In the genomic region with DNA sequence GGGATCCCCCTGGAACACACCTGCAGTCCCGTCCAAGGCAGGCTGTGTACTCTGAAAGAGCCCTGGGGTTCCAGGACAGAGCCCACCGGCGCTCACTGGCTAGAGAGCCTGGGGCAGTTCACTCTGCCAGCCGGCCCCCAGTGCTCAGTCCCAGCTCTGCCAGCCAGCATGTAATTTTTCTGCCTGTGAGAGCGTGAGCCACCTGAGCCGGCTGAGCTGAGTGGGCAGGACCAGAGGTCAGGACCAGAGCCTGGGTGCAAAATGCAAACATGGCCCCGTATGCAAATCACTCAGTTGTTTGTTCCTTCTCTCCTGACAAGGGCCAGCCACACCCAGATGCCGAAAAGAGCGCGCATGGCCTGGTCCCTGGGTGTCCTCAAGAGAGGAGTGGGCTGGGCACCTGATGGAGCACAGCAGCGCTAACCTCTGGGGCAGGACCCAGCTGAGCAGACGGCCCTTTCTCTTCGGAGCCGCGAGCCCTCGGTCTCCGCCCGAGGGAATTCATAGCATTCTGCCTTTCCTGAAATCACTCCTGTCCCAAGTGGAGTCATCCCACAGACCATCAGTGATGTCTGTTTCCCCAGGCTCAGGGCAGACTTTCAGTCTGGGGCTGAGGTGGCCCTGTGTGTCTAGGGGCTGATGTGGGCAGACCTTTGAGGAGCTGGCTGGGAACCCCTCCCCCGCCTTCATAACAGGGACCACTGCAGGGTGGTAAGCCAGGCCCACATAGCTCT, we compare ENCODE assay signal across 1 cellular context.
TF ChIP-seq lines count a peak whose summit lies in the region.

No MANE protein-coding gene starts in this region.

TF ChIP-seq in HepG2, 621 proteins besides CTCF, POLR2A, EP300 and RAD21 (continued from another document and continues in another):
- TF ChIP-seq, protein P1, sequence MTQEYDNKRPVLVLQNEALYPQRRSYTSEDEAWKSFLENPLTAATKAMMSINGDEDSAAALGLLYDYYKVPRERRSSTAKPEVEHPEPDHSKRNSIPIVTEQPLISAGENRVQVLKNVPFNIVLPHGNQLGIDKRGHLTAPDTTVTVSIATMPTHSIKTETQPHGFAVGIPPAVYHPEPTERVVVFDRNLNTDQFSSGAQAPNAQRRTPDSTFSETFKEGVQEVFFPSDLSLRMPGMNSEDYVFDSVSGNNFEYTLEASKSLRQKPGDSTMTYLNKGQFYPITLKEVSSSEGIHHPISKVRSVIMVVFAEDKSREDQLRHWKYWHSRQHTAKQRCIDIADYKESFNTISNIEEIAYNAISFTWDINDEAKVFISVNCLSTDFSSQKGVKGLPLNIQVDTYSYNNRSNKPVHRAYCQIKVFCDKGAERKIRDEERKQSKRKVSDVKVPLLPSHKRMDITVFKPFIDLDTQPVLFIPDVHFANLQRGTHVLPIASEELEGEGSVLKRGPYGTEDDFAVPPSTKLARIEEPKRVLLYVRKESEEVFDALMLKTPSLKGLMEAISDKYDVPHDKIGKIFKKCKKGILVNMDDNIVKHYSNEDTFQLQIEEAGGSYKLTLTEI (CRISPR knock-in tag; conservative IDR thresholded peaks at IDR 0.05): no peak
- TF ChIP-seq, protein P2, sequence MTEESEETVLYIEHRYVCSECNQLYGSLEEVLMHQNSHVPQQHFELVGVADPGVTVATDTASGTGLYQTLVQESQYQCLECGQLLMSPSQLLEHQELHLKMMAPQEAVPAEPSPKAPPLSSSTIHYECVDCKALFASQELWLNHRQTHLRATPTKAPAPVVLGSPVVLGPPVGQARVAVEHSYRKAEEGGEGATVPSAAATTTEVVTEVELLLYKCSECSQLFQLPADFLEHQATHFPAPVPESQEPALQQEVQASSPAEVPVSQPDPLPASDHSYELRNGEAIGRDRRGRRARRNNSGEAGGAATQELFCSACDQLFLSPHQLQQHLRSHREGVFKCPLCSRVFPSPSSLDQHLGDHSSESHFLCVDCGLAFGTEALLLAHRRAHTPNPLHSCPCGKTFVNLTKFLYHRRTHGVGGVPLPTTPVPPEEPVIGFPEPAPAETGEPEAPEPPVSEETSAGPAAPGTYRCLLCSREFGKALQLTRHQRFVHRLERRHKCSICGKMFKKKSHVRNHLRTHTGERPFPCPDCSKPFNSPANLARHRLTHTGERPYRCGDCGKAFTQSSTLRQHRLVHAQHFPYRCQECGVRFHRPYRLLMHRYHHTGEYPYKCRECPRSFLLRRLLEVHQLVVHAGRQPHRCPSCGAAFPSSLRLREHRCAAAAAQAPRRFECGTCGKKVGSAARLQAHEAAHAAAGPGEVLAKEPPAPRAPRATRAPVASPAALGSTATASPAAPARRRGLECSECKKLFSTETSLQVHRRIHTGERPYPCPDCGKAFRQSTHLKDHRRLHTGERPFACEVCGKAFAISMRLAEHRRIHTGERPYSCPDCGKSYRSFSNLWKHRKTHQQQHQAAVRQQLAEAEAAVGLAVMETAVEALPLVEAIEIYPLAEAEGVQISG (CRISPR knock-in tag; IDR thresholded peaks at IDR 0.05): no peak
- TF ChIP-seq HMG20B (CRISPR knock-in tag; conservative IDR thresholded peaks at IDR 0.05) (no peak), KMT2A (CRISPR knock-in tag; IDR thresholded peaks at IDR 0.05) (no peak), ZNF780A (CRISPR knock-in tag; IDR thresholded peaks at IDR 0.05) (no peak), SMAD1 (CRISPR knock-in tag; IDR thresholded peaks at IDR 0.05; ENCODE audit: borderline replicate concordance, low read depth) (no peak), MEF2D (CRISPR knock-in tag; IDR thresholded peaks at IDR 0.05) (no peak), JARID2 (CRISPR knock-in tag; IDR thresholded peaks at IDR 0.05; ENCODE audit: insufficient replicate concordance) (no peak), SALL2 (CRISPR knock-in tag; IDR thresholded peaks at IDR 0.05) (no peak), ZNF790 (CRISPR knock-in tag; IDR thresholded peaks at IDR 0.05; ENCODE audit: borderline replicate concordance) (no peak), GABPA (IDR thresholded peaks at IDR 0.05; ENCODE audit: low read depth, low read length) (no peak), GABPA (CRISPR knock-in tag; IDR thresholded peaks at IDR 0.05; ENCODE audit: low read depth) (no peak), ZNF773 (CRISPR knock-in tag; IDR thresholded peaks at IDR 0.05; ENCODE audit: borderline replicate concordance) (no peak), MEIS2 (CRISPR knock-in tag; IDR thresholded peaks at IDR 0.05) (no peak), ARNT (IDR thresholded peaks at IDR 0.05) (no peak), ZNF20 (CRISPR knock-in tag; IDR thresholded peaks at IDR 0.05) (no peak), ZNF136 (CRISPR knock-in tag; IDR thresholded peaks at IDR 0.05; ENCODE audit: low read depth) (no peak), AGO2 (optimal IDR thresholded peaks at IDR 0.05; ENCODE audit: low read depth, low read length) (peak; percentile 46), ZSCAN30 (CRISPR knock-in tag; IDR thresholded peaks at IDR 0.05) (no peak), AHR (CRISPR knock-in tag; IDR thresholded peaks at IDR 0.05) (no peak), ZNF446 (CRISPR knock-in tag; IDR thresholded peaks at IDR 0.05) (no peak), ZNF296 (CRISPR knock-in tag; conservative IDR thresholded peaks at IDR 0.05) (no peak), ZNF83 (CRISPR knock-in tag; IDR thresholded peaks at IDR 0.05; ENCODE audit: borderline replicate concordance) (no peak), ZNF570 (CRISPR knock-in tag; IDR thresholded peaks at IDR 0.05; ENCODE audit: borderline replicate concordance) (no peak), RORA (CRISPR knock-in tag; IDR thresholded peaks at IDR 0.05) (no peak), SNRNP70 (IDR thresholded peaks at IDR 0.05; ENCODE audit: low read depth, low read length) (no peak), ZNF501 (CRISPR knock-in tag; IDR thresholded peaks at IDR 0.05) (peak; percentile 70), TSC22D2 (CRISPR knock-in tag; IDR thresholded peaks at IDR 0.05; ENCODE audit: borderline replicate concordance) (no peak), FOXA1 (IDR thresholded peaks at IDR 0.05) (no peak), FOXA1 (CRISPR knock-in tag; IDR thresholded peaks at IDR 0.05) (0 out of 2 replicates have a peak, but pooled peaks have one; percentile 10), JUN (CRISPR knock-in tag; IDR thresholded peaks at IDR 0.05) (no peak), HNRNPLL (IDR thresholded peaks at IDR 0.05; ENCODE audit: low read depth, low read length, poor library complexity, severe bottlenecking) (peak; percentile 37), XRCC5 (optimal IDR thresholded peaks at IDR 0.05; ENCODE audit: low read length) (no peak), PAF1 (CRISPR knock-in tag; IDR thresholded peaks at IDR 0.05) (no peak), TGIF2 (CRISPR knock-in tag; IDR thresholded peaks at IDR 0.05) (no peak), ZNF7 (CRISPR knock-in tag; IDR thresholded peaks at IDR 0.05) (no peak), MTA1 (CRISPR knock-in tag; IDR thresholded peaks at IDR 0.05; ENCODE audit: borderline replicate concordance) (no peak), ZC3H4 (CRISPR knock-in tag; IDR thresholded peaks at IDR 0.05; ENCODE audit: borderline replicate concordance) (0 out of 2 replicates have a peak, but pooled peaks have one; percentile 40)
- TF ChIP-seq, protein P3, sequence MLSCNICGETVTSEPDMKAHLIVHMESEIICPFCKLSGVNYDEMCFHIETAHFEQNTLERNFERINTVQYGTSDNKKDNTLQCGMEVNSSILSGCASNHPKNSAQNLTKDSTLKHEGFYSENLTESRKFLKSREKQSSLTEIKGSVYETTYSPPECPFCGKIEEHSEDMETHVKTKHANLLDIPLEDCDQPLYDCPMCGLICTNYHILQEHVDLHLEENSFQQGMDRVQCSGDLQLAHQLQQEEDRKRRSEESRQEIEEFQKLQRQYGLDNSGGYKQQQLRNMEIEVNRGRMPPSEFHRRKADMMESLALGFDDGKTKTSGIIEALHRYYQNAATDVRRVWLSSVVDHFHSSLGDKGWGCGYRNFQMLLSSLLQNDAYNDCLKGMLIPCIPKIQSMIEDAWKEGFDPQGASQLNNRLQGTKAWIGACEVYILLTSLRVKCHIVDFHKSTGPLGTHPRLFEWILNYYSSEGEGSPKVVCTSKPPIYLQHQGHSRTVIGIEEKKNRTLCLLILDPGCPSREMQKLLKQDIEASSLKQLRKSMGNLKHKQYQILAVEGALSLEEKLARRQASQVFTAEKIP (CRISPR knock-in tag; IDR thresholded peaks at IDR 0.05; ENCODE audit: borderline replicate concordance): 0 out of 2 replicates have a peak, but pooled peaks have one; percentile 30
- TF ChIP-seq, protein P4, sequence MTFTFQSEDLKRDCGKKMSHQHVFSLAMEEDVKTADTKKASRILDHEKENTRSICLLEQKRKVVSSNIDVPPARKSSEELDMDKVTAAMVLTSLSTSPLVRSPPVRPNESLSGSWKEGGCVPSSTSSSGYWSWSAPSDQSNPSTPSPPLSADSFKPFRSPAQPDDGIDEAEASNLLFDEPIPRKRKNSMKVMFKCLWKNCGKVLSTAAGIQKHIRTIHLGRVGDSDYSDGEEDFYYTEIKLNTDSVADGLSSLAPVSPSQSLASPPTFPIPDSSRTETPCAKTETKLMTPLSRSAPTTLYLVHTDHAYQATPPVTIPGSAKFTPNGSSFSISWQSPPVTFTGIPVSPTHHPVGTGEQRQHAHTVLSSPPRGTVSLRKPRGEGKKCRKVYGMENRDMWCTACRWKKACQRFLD (CRISPR knock-in tag; IDR thresholded peaks at IDR 0.05; ENCODE audit: borderline replicate concordance): no peak; the same call in 1 of the 2 replicates
- TF ChIP-seq, protein P5, sequence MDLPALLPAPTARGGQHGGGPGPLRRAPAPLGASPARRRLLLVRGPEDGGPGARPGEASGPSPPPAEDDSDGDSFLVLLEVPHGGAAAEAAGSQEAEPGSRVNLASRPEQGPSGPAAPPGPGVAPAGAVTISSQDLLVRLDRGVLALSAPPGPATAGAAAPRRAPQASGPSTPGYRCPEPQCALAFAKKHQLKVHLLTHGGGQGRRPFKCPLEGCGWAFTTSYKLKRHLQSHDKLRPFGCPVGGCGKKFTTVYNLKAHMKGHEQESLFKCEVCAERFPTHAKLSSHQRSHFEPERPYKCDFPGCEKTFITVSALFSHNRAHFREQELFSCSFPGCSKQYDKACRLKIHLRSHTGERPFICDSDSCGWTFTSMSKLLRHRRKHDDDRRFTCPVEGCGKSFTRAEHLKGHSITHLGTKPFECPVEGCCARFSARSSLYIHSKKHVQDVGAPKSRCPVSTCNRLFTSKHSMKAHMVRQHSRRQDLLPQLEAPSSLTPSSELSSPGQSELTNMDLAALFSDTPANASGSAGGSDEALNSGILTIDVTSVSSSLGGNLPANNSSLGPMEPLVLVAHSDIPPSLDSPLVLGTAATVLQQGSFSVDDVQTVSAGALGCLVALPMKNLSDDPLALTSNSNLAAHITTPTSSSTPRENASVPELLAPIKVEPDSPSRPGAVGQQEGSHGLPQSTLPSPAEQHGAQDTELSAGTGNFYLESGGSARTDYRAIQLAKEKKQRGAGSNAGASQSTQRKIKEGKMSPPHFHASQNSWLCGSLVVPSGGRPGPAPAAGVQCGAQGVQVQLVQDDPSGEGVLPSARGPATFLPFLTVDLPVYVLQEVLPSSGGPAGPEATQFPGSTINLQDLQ (CRISPR knock-in tag; IDR thresholded peaks at IDR 0.05): 0 out of 2 replicates have a peak, but pooled peaks have one; percentile 49
- TF ChIP-seq, protein P6, sequence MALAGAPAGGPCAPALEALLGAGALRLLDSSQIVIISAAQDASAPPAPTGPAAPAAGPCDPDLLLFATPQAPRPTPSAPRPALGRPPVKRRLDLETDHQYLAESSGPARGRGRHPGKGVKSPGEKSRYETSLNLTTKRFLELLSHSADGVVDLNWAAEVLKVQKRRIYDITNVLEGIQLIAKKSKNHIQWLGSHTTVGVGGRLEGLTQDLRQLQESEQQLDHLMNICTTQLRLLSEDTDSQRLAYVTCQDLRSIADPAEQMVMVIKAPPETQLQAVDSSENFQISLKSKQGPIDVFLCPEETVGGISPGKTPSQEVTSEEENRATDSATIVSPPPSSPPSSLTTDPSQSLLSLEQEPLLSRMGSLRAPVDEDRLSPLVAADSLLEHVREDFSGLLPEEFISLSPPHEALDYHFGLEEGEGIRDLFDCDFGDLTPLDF (CRISPR knock-in tag; IDR thresholded peaks at IDR 0.05): no peak
- TF ChIP-seq, protein P7, sequence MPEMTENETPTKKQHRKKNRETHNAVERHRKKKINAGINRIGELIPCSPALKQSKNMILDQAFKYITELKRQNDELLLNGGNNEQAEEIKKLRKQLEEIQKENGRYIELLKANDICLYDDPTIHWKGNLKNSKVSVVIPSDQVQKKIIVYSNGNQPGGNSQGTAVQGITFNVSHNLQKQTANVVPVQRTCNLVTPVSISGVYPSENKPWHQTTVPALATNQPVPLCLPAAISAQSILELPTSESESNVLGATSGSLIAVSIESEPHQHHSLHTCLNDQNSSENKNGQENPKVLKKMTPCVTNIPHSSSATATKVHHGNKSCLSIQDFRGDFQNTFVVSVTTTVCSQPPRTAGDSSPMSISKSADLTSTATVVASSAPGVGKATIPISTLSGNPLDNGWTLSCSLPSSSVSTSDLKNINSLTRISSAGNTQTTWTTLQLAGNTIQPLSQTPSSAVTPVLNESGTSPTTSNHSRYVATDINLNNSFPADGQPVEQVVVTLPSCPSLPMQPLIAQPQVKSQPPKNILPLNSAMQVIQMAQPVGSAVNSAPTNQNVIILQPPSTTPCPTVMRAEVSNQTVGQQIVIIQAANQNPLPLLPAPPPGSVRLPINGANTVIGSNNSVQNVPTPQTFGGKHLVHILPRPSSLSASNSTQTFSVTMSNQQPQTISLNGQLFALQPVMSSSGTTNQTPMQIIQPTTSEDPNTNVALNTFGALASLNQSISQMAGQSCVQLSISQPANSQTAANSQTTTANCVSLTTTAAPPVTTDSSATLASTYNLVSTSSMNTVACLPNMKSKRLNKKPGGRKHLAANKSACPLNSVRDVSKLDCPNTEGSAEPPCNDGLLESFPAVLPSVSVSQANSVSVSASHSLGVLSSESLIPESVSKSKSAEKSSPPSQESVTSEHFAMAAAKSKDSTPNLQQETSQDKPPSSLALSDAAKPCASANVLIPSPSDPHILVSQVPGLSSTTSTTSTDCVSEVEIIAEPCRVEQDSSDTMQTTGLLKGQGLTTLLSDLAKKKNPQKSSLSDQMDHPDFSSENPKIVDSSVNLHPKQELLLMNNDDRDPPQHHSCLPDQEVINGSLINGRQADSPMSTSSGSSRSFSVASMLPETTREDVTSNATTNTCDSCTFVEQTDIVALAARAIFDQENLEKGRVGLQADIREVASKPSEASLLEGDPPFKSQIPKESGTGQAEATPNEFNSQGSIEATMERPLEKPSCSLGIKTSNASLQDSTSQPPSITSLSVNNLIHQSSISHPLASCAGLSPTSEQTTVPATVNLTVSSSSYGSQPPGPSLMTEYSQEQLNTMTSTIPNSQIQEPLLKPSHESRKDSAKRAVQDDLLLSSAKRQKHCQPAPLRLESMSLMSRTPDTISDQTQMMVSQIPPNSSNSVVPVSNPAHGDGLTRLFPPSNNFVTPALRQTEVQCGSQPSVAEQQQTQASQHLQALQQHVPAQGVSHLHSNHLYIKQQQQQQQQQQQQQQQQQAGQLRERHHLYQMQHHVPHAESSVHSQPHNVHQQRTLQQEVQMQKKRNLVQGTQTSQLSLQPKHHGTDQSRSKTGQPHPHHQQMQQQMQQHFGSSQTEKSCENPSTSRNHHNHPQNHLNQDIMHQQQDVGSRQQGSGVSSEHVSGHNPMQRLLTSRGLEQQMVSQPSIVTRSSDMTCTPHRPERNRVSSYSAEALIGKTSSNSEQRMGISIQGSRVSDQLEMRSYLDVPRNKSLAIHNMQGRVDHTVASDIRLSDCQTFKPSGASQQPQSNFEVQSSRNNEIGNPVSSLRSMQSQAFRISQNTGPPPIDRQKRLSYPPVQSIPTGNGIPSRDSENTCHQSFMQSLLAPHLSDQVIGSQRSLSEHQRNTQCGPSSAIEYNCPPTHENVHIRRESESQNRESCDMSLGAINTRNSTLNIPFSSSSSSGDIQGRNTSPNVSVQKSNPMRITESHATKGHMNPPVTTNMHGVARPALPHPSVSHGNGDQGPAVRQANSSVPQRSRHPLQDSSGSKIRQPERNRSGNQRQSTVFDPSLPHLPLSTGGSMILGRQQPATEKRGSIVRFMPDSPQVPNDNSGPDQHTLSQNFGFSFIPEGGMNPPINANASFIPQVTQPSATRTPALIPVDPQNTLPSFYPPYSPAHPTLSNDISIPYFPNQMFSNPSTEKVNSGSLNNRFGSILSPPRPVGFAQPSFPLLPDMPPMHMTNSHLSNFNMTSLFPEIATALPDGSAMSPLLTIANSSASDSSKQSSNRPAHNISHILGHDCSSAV (CRISPR knock-in tag; IDR thresholded peaks at IDR 0.05; ENCODE audit: borderline replicate concordance): no peak
